Comparison of ENCODE assay signal across 19 cellular contexts in genomic region chr16:47067203-47067602, GRCh38.
"Had no signal": no experiment of that assay in that cellular context is flagged by ENCODE, and none has a peak within 500 bp of the region (broad histone marks: within the 10 kb centered on the region; RNA-seq: fewer than 3 reads in every experiment).

No MANE protein-coding gene starts in this region.

- H3K4me3 ChIP-seq: dorsolateral prefrontal cortex, gastrocnemius medialis, pancreas, sigmoid colon, testis, tibial artery had no signal

- H3K27ac Mint-ChIP-seq: stimulated activated memory B cell treated with anti-CD40 and anti-IgM and Interleukin-4, amounts not matched to agents 10 μg/mL and 1 μg/mL and 100 μg/mL, for 72 hours; type B pancreatic cell had no signal

- H3K4me3 Mint-ChIP-seq: naive thymus-derived CD8-positive, alpha-beta T cell; nephron progenitor cell; stimulated activated memory B cell treated with anti-CD40 and anti-IgM and Interleukin-4, amounts not matched to agents 10 μg/mL and 1 μg/mL and 100 μg/mL, for 72 hours; type B pancreatic cell had no signal

- DNase-seq: dorsolateral prefrontal cortex; effector CD4-positive, alpha-beta T cell; foreskin fibroblast; gastrocnemius medialis; mesenchymal stem cell; midbrain; naive thymus-derived CD8-positive, alpha-beta T cell; nephron progenitor cell; nucleus accumbens; pancreas; retina; sigmoid colon; stimulated activated CD4-positive, alpha-beta T cell treated with anti-CD3 and anti-CD28 coated beads, Interleukin-4, amount 100 ng/mL, for 4 hours; stimulated activated naive CD8-positive, alpha-beta T cell treated with anti-CD3 and anti-CD28 coated beads, Interleukin-15, Interleukin-2, amounts not matched to agents 100 U/mL and 50 U/mL, for 24 hours; substantia nigra; testis had no signal

- H3K27me3 Mint-ChIP-seq: type B pancreatic cell had no signal

- H3K9me3 ChIP-seq: gastrocnemius medialis, pancreas, sigmoid colon, testis, tibial artery had no signal

- H3K4me1 ChIP-seq: gastrocnemius medialis, pancreas, sigmoid colon, testis, tibial artery had no signal

- H3K27ac ChIP-seq: dorsolateral prefrontal cortex, gastrocnemius medialis, pancreas, sigmoid colon, testis, tibial artery had no signal

- H3K27me3 ChIP-seq: dorsolateral prefrontal cortex, gastrocnemius medialis, pancreas, sigmoid colon, testis, tibial artery had no signal

- H3K36me3 Mint-ChIP-seq: type B pancreatic cell had no signal

- H3K36me3 ChIP-seq: gastrocnemius medialis, pancreas, sigmoid colon, tibial artery had no signal
